Comparison of ENCODE assay signal across 2 cellular contexts in the genomic region with DNA sequence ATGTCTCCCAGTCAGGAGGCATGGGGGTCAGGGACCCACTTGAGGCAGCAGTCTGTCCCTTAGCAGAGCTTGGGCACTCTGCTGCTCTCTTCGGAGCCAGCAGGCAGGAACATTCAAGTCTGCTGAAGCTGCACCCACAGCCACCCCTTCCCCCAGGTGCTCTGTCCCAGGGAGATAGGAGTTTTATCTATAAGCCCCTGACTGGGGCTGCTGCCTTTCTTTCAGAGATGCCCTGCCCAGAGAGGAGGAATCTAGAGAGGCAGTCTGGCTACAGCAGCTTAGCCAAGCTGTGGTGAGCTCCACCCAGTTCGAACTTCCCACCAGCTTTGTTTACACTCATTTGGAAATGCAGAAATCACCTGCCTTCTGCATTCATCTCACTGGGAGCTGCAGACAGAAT. TPM values are rescaled to one million over a fixed set of nuclear protein-coding genes. Genes with fewer than 3 reads are reported as not detected.
"Had no signal": no experiment of that assay in that cellular context is flagged by ENCODE, and none has a peak within 500 bp of the region (broad histone marks: within the 10 kb centered on the region; RNA-seq: fewer than 3 reads in every experiment).

No MANE protein-coding gene starts in this region.

RNA-seq across cellular contexts. Expression of a gene that starts 6.5 kb away (rescaled TPM):
- total RNA-seq: activated T-helper 2 cell treated with anti-CD3 and anti-CD28 coated beads, Interferon-gamma antibody, Interleukin-2, Interleukin-4, amounts not matched to agents 10 μg/mL and 5 μg/mL and 100 μg/mL, durations not matched to agents 14 hours and 24 hours and 36 hours had no signal

RNA-seq across cellular contexts. Expression of a gene that starts 19.7 kb away (rescaled TPM):
- total RNA-seq: ascending aorta had no signal

RNA-seq across cellular contexts. Expression of a gene that starts 19.7 kb away (rescaled TPM):
- total RNA-seq: ascending aorta had no signal
